In genomic region chr21:32749662-32750061, GRCh38 we compare ENCODE assay signal across 18 cellular contexts.
"Had no signal": no experiment of that assay in that cellular context is flagged by ENCODE, and none has a peak within 500 bp of the region (broad histone marks: within the 10 kb centered on the region; RNA-seq: fewer than 3 reads in every experiment).

No MANE protein-coding gene starts in this region.

- H3K27ac ChIP-seq: colonic mucosa, esophagus squamous epithelium, gastrocnemius medialis, left ventricle myocardium inferior, sigmoid colon, tibial artery had no signal

- ATAC-seq: gastrocnemius medialis; naive thymus-derived CD4-positive, alpha-beta T cell had no signal

- H3K9me3 Mint-ChIP-seq: activated CD4-positive, alpha-beta T cell treated with anti-CD3 and anti-CD28 coated beads, Interleukin-2, amount 10 ng/mL, durations not matched to agents 7 days and 5 days; activated naive CD4-positive, alpha-beta T cell treated with anti-CD3 and anti-CD28 coated beads for 36 hours; central memory CD8-positive, alpha-beta T cell; naive thymus-derived CD4-positive, alpha-beta T cell; neural crest cell; T-helper 1 cell treated with Interleukin-12 subunit alpha and Interleukin-12 subunit beta and Interleukin-4 antibody, amounts not matched to agents 30 μg/mL and 1 μg/mL, for 36 hours had no signal

- H3K4me3 Mint-ChIP-seq: activated CD4-positive, alpha-beta T cell treated with anti-CD3 and anti-CD28 coated beads, Interleukin-2, amount 10 ng/mL, durations not matched to agents 7 days and 5 days; activated naive CD4-positive, alpha-beta T cell treated with anti-CD3 and anti-CD28 coated beads for 36 hours; central memory CD8-positive, alpha-beta T cell; naive thymus-derived CD4-positive, alpha-beta T cell; neural crest cell; T-helper 1 cell treated with Interleukin-12 subunit alpha and Interleukin-12 subunit beta and Interleukin-4 antibody, amounts not matched to agents 30 μg/mL and 1 μg/mL, for 36 hours had no signal

- DNase-seq: activated CD4-positive, alpha-beta T cell treated with anti-CD3 and anti-CD28 coated beads, Interleukin-2, amount 10 ng/mL, durations not matched to agents 7 days and 5 days; activated CD4-positive, CD25-positive, alpha-beta regulatory T cell; activated CD8-positive, alpha-beta memory T cell treated with anti-CD3 and anti-CD28 coated beads, Interleukin-2, amount 50 U/mL, for 48 hours; activated naive CD4-positive, alpha-beta T cell treated with anti-CD3 and anti-CD28 coated beads for 36 hours; colonic mucosa; esophagus squamous epithelium; gastrocnemius medialis; hippocampal formation; left ventricle myocardium inferior; naive thymus-derived CD4-positive, alpha-beta T cell; sigmoid colon; stimulated activated CD4-positive, alpha-beta T cell treated with anti-CD3 and anti-CD28 coated beads, Interleukin-15, amount 100 ng/mL, for 24 hours; stimulated activated naive CD4-positive, alpha-beta T cell; substantia nigra; tibial artery had no signal

- H3K27me3 Mint-ChIP-seq: activated CD4-positive, alpha-beta T cell treated with anti-CD3 and anti-CD28 coated beads, Interleukin-2, amount 10 ng/mL, durations not matched to agents 7 days and 5 days; central memory CD8-positive, alpha-beta T cell; naive thymus-derived CD4-positive, alpha-beta T cell had no signal

- H3K27ac Mint-ChIP-seq: activated CD4-positive, alpha-beta T cell treated with anti-CD3 and anti-CD28 coated beads, Interleukin-2, amount 10 ng/mL, durations not matched to agents 7 days and 5 days; T-helper 1 cell treated with Interleukin-12 subunit alpha and Interleukin-12 subunit beta and Interleukin-4 antibody, amounts not matched to agents 30 μg/mL and 1 μg/mL, for 36 hours had no signal
